ENCODE assay signal across 15 cellular contexts in the genomic region with DNA sequence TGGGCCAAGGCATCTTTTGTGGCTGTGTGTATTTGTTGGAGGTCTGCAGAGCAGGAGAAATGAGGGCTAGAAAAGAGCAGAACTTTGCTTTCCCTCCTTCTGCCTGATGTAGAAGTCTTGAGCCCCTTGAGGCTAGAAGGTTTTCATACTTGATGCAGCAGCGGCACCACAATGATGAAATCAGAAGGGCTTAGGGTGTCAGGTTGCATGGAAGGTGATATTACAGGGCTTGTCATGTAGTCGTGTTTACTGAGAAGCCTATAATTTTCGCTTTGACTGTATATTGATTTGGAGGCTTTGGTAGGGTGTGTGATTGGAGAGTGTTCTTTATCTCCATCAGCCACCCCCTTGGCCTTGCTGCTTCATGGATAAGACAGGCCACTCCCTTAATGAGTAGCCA.
A peak's percentile ranks its signal among the peaks of the same experiment; 100 is the strongest.
DNase-seq lines count a peak whose midpoint lies in the region; ATAC-seq, FAIRE-seq and TF ChIP-seq lines count a peak whose summit lies in the region.
"Had no signal": no experiment of that assay in that cellular context is flagged by ENCODE, and none has a peak within 500 bp of the region (broad histone marks: within the 10 kb centered on the region; RNA-seq: fewer than 3 reads in every experiment).

No MANE protein-coding gene starts in this region.

- ATAC-seq in GM21526 (IDR thresholded peaks at IDR 0.05; ENCODE audit: low FRiP score, unreplicated experiment) (no peak), pancreas (no peak)

- TF ChIP-seq EP300 in H1 (IDR thresholded peaks at IDR 0.05; ENCODE audit: borderline replicate concordance in 1 of 2, low read depth in 2 of 2, low read length in 2 of 2) = no peak

- POLR2A ChIA-PET in MCF 10A (lab: Yijun Ruan, JAX) = no interaction called here
- POLR2A ChIA-PET in H1 (lab: Charles Lee; ENCODE audit: partially characterized antibody) = no interaction called here

- H2BK15ac ChIP-seq in H1 (ENCODE audit: low read length) = no peak overlapping the region

- FAIRE-seq in H1 (lab: Jason Lieb, UNC) (no peak), small intestine (lab: Jason Lieb, UNC) (no peak), pancreas (lab: Jason Lieb, UNC) (no peak)
- FAIRE-seq: RCC 7860 had no signal

- H2AFZ ChIP-seq in H1 (ENCODE audit: low read length) = no peak overlapping the region

- H4K8ac ChIP-seq in H1 (ENCODE audit: extremely low read depth, insufficient read depth, low read length) = no peak overlapping the region

- no peak overlapping the region for H4K5ac ChIP-seq in H1 (ENCODE audit: insufficient read length, low read depth, low read length)

- no peak overlapping the region for H3K18ac ChIP-seq in H1 (ENCODE audit: extremely low read depth, low read length)

- intact Hi-C loops in MCF 10A (cut with micrococcal nuclease) (no loop called here), breast epithelium (cut with DNase I; ENCODE audit: low total_unique reads) (no loop called here), pancreas (cut with DNase I) (loop anchor here in 2 of 3 donors (10.0 kb wide), 2 partner anchors 270 to 350 kb away; no protein-coding TSS in a partner anchor)

- no peak overlapping the region for H2BK5ac ChIP-seq in H1 (ENCODE audit: low read depth, low read length)

- H3K4me3 ChIP-seq in breast epithelium = no peak overlapping the region
- H3K4me3 ChIP-seq in H1 (ENCODE audit: extremely low read depth in 1 of 4, insufficient read depth in 2 of 4, low read depth in 3 of 4, low read length in 4 of 4) = no peak overlapping the region
- no peak overlapping the region for H3K4me3 ChIP-seq in small intestine (ENCODE audit: low read depth in 1 of 2, low read length in 2 of 2)
- H3K4me3 ChIP-seq in pancreas = no peak overlapping the region

- DNase-seq in MCF 10A (ENCODE audit: unreplicated experiment) (peak; percentile 58), breast epithelium (ENCODE audit: low spot score in 2 of 2) (no peak), NCI-H2171 treated with DMSO at 0.1 percent for 48 hours (lab: John Stamatoyannopoulos, UW) (peak; percentile 86), H1 (ENCODE audit: low read depth in 1 of 2, low spot score in 2 of 2) (no peak), NCI-H2196 treated with DMSO at 0.1 percent for 48 hours (lab: John Stamatoyannopoulos, UW; ENCODE audit: unreplicated experiment) (no peak), small intestine (no peak), pancreas (no peak)
- DNase-seq: ACHN; activated CD4-positive, alpha-beta T cell treated with anti-CD3 and anti-CD28 coated beads for 48 hours; activated naive CD4-positive, alpha-beta T cell treated with anti-CD3 and anti-CD28 coated beads for 36 hours; occipital lobe; stimulated activated CD4-positive, alpha-beta T cell treated with anti-CD3 and anti-CD28 coated beads, Interleukin-2, amount 100 ng/mL, for 24 hours had no signal

- no peak overlapping the region for H3K27ac ChIP-seq in breast epithelium
- no peak overlapping the region for H3K27ac ChIP-seq in H1 (ENCODE audit: low read depth, low read length)
- H3K27ac ChIP-seq in small intestine (ENCODE audit: low read depth in 1 of 2, low read length in 1 of 2) = no peak overlapping the region
- no peak overlapping the region for H3K27ac ChIP-seq in pancreas

- H3K9me3 ChIP-seq in breast epithelium (no peaks in the 10 kb centered on the region), H1 (ENCODE audit: insufficient read depth in 2 of 2, low read depth in 1 of 2, low read length in 1 of 2) (no peaks in the 10 kb centered on the region), small intestine (ENCODE audit: control insufficient read depth, low read depth) (no peaks in the 10 kb centered on the region), pancreas (no peaks in the 10 kb centered on the region)

- H3K4me1 ChIP-seq in breast epithelium = peaks cover 4 to 9% of the 10 kb centered on the region in 2 donors
- peaks cover 0 to 7% (median under 1%) of the 10 kb centered on the region in 4 experiments; a peak in 3 of 7 replicates for H3K4me1 ChIP-seq in H1 (replicated peaks in 1 of 4; ENCODE audit: control insufficient read depth in 3 of 4, insufficient read depth in 4 of 4, low read length in 3 of 4)
- peaks cover 0 to 20% of the 10 kb centered on the region in 2 donors for H3K4me1 ChIP-seq in small intestine (ENCODE audit: control insufficient read depth in 2 of 2, insufficient read depth in 1 of 2, low read depth in 1 of 2, low read length in 1 of 2)
- H3K4me1 ChIP-seq in pancreas = no peaks in the 10 kb centered on the region

- 63% methylated on average over 3 of the region's 3 CpGs; no CpG with 5 or more reads in 1 of the 2 experiments for WGBS in H1 (ENCODE audit: extremely low coverage in 1 of 2, insufficient coverage in 1 of 2, insufficient read length in 1 of 2, insufficient replicate concordance in 2 of 2, low coverage in 1 of 2, low lambda C conversion rate in 2 of 2, missing lambda C conversion rate in 1 of 2), 2 experiments
- WGBS in small intestine, 3 donors = 53 to 61% (median 55%) methylated on average over 3 of the region's 3 CpGs
- WGBS in pancreas, 2 donors = 70 to 78% methylated on average over 3 of the region's 3 CpGs

- peaks cover 9% of the 10 kb centered on the region for H3K4me1 Mint-ChIP-seq in MCF 10A (ENCODE audit: insufficient read depth, unreplicated experiment)

- H2BK20ac ChIP-seq in H1 (ENCODE audit: low read length) = 0 out of 2 replicates have a peak overlapping the region, but pooled peaks have one; percentile 7

- H2AK5ac ChIP-seq in H1 (ENCODE audit: low read depth, low read length) = no peak overlapping the region

- no peak overlapping the region for H3K14ac ChIP-seq in H1 (ENCODE audit: insufficient read length)

- H3K23me2 ChIP-seq in H1 (ENCODE audit: low read depth, low read length) = no peaks in the 10 kb centered on the region

- BruUV-seq in MCF 10A (replicated peaks; lab: Mats Ljungman, UMichigan) = no TSS peak

- no peak overlapping the region for H3K4me2 ChIP-seq in H1 (ENCODE audit: insufficient read depth in 1 of 2, low read depth in 2 of 2, low read length in 2 of 2)

- TF ChIP-seq RAD21 in H1 (IDR thresholded peaks at IDR 0.05 in 1 of 2, conservative IDR thresholded peaks at IDR 0.05 in 1 of 2; ENCODE audit: low read depth in 2 of 2, low read length in 2 of 2) = no peak

- TF ChIP-seq POLR2A in breast epithelium (IDR thresholded peaks at IDR 0.05) (no peak), H1 (IDR thresholded peaks at IDR 0.05; ENCODE audit: control extremely low read depth in 1 of 2, low read depth in 2 of 2, low read length in 2 of 2) (no peak)

- no peak overlapping the region for H3K4me3 Mint-ChIP-seq in MCF 10A (ENCODE audit: unreplicated experiment)
- H3K4me3 Mint-ChIP-seq: activated naive CD4-positive, alpha-beta T cell treated with anti-CD3 and anti-CD28 coated beads for 36 hours; dendritic cell treated with granulocyte-macrophage colony-stimulating factor and Interleukin-4, amounts not matched to agents 40 ng/mL and 50 ng/mL, for 4 days had no signal

- no peaks in the 10 kb centered on the region for H3K9me3 Mint-ChIP-seq in MCF 10A (ENCODE audit: unreplicated experiment)
- H3K9me3 Mint-ChIP-seq: activated naive CD4-positive, alpha-beta T cell treated with anti-CD3 and anti-CD28 coated beads for 36 hours; dendritic cell treated with granulocyte-macrophage colony-stimulating factor and Interleukin-4, amounts not matched to agents 40 ng/mL and 50 ng/mL, for 4 days had no signal

- TF ChIP-seq CTCF in MCF 10A (IDR thresholded peaks at IDR 0.05; ENCODE audit: unreplicated experiment) (no peak), breast epithelium (IDR thresholded peaks at IDR 0.05) (no peak), H1 (IDR thresholded peaks at IDR 0.05; ENCODE audit: control extremely low read depth in 1 of 3, insufficient read depth in 1 of 3, low read depth in 1 of 3, low read length in 3 of 3) (no peak), pancreas (IDR thresholded peaks at IDR 0.05) (no peak)

- no peaks in the 10 kb centered on the region for H3K27me3 Mint-ChIP-seq in MCF 10A (ENCODE audit: insufficient read depth, unreplicated experiment)

- H3K79me1 ChIP-seq in H1 (ENCODE audit: low read depth, low read length) = no peaks in the 10 kb centered on the region

- H3K36me3 ChIP-seq in breast epithelium (no peaks in the 10 kb centered on the region), H1 (ENCODE audit: control insufficient read depth in 2 of 4, insufficient read depth in 4 of 4, low read length in 3 of 4) (no peaks in the 10 kb centered on the region), small intestine (ENCODE audit: control insufficient read depth in 2 of 2, insufficient read depth in 2 of 2, low read length in 2 of 2) (no peaks in the 10 kb centered on the region), pancreas (no peaks in the 10 kb centered on the region)

- no peak overlapping the region for H2BK12ac ChIP-seq in H1 (ENCODE audit: low read depth, low read length)

- H3K27ac Mint-ChIP-seq in MCF 10A (ENCODE audit: low read depth, unreplicated experiment) = no peak overlapping the region
- H3K27ac Mint-ChIP-seq: activated naive CD4-positive, alpha-beta T cell treated with anti-CD3 and anti-CD28 coated beads for 36 hours; dendritic cell treated with granulocyte-macrophage colony-stimulating factor and Interleukin-4, amounts not matched to agents 40 ng/mL and 50 ng/mL, for 4 days had no signal

- peaks cover 6% of the 10 kb centered on the region for H3K36me3 Mint-ChIP-seq in MCF 10A (ENCODE audit: insufficient read depth, unreplicated experiment)

- H4K91ac ChIP-seq in H1 (replicated peaks; ENCODE audit: insufficient read length, low read length) = no peak overlapping the region

- H3K27me3 ChIP-seq in breast epithelium (no peaks in the 10 kb centered on the region), H1 (replicated peaks in 1 of 4; ENCODE audit: control insufficient read depth in 3 of 4, extremely low read depth in 1 of 4, insufficient read depth in 3 of 4, low read length in 3 of 4) (no peaks in the 10 kb centered on the region), small intestine (ENCODE audit: control insufficient read depth in 2 of 2, insufficient read depth in 2 of 2, low read length in 2 of 2) (no peaks in the 10 kb centered on the region), pancreas (no peaks in the 10 kb centered on the region)

- CTCF ChIA-PET in MCF 10A (lab: Yijun Ruan, JAX) = interaction anchor here (0.7 to 0.8 kb wide), 2 partner anchors 123 to 198 kb away, joined by 3 read pairs; no protein-coding TSS in a partner anchor
- CTCF ChIA-PET in H1 (lab: Charles Lee; ENCODE audit: partially characterized antibody) = interaction anchor here (6.1 kb wide), 1 partner anchor 76 kb away, joined by 33 read pairs; no protein-coding TSS in a partner anchor

- peaks cover 0 to 1% of the 10 kb centered on the region in 2 experiments for H4K20me1 ChIP-seq in H1 (replicated peaks in 1 of 2; ENCODE audit: control insufficient read depth in 1 of 2, insufficient read depth in 2 of 2, low read length in 2 of 2)

- H2BK120ac ChIP-seq in H1 (replicated peaks; ENCODE audit: low read depth, low read length) = no peak overlapping the region

- H3K56ac ChIP-seq in H1 (replicated peaks; ENCODE audit: insufficient read length, low read depth, low read length) = no peak overlapping the region

- no peak overlapping the region for H3K4ac ChIP-seq in H1 (replicated peaks; ENCODE audit: insufficient read length, low read depth, low read length)

- H3K79me2 ChIP-seq in H1 (ENCODE audit: control insufficient read depth in 1 of 2, insufficient read depth in 2 of 2, low read length in 2 of 2) = no peaks in the 10 kb centered on the region

- H3K9ac ChIP-seq in H1 (replicated peaks in 1 of 4; ENCODE audit: extremely low read depth in 1 of 4, low read depth in 3 of 4, low read length in 3 of 4) = no peak overlapping the region

- H3K23ac ChIP-seq in H1 (ENCODE audit: insufficient read length) = no peak overlapping the region

Comparison
In these comparisons a context has a peak if more than half of its experiments do, and no peak if none do; other contexts are left out.
1. DNase-seq: peak in MCF 10A (single experiment) and NCI-H2171 treated with DMSO at 0.1 percent for 48 hours (single experiment); none in breast epithelium (0 of 2), H1 (0 of 2), NCI-H2196 treated with DMSO at 0.1 percent for 48 hours (single experiment), small intestine (single experiment) and pancreas (0 of 6).
2. intact Hi-C loops: an anchor here in pancreas (10.0 kb wide); none called in MCF 10A and breast epithelium.